ENCODE assay signal across 8 cellular contexts in the genomic region with DNA sequence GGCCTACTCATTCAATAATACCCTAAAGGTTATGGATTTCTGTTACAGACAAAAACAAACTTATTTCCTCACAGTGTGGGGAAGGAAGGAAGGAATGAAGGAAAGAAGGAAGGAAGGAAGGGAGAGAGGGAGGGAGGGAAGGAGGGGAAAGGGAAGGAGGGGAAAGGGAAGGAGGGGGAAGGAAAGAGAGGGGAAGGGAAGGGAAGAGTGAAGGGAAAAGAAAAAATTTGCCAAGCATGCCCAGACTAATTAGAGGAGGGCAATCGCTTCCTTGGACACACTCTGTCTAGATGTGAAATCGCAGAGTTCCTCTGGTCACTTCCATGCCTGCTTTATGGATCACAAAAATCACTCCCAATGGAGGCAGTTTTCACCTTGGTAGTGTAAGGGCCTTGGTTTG.
"Had no signal": no experiment of that assay in that cellular context is flagged by ENCODE, and none has a peak within 500 bp of the region (broad histone marks: within the 10 kb centered on the region; RNA-seq: fewer than 3 reads in every experiment).

No MANE protein-coding gene starts in this region.

- H3K4me3 ChIP-seq: GM12878 had no signal

- DNase-seq: GDM1, GF-D8 had no signal

- FAIRE-seq: G401.6, GM12878, GM12891, GM12892, GM18507, GM19239 had no signal

- ATAC-seq: GM12878 had no signal
